In the genomic region with DNA sequence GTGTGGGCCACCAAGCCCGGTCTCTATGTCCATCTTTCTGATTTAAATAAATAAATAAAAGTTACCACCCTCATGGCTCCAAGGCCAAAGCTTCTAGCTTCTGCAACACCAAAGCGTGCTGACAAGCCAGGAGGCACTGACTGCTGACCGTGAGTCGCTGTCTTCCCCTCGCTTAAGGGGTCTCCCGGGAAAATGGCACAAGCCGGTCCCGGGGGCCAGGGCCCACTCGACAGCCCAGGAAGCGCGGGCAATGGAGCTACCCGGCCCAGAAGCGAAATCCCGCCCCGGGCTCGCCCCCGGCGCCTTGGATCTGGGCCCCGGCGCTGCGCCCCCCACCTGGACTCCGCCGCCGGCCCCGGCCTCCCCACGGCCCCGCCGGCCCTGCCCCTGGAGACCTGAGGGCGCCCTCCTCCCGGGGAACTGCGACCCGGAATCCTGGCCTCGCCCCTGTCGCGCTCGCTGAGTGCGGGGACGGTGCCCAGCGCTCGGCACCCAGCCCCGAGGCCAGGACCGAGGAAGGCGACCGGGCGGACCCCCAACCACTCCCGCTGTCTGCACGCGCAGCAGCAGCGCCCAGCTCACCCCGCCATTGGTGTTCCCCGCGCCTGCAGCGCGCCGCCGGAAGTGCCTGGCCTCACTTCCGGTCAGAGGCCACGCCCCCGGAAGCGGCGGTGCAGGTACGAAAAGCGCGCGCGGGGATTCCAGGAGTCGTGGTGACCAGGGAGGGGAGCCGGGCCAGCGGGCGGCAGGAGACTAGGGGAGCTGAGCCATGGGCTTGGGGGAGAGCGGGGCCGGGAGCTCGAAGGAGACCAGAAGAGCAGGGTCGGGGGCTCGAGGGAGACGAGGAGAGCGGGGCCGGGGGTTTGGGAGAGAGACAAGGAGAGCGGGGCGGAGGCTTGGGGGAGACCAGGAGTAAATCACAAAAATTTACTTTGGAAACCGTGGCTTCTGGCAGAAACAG, we compare ENCODE assay signal across 1 cellular context.
TF ChIP-seq lines count a peak whose summit lies in the region.

MRM2 (minus strand) TSS at position 626 of the 961 bp plus-strand sequence; CDS start at position 590, 36 bp downstream.
NUDT1 (plus strand) TSS at position 647 of the 961 bp plus-strand sequence. CDS start 2,349 bp downstream, outside the sequence.

TF ChIP-seq in HepG2, 621 proteins besides CTCF, POLR2A, EP300 and RAD21 (continued from another document and continues in another):
- TF ChIP-seq, protein P1, sequence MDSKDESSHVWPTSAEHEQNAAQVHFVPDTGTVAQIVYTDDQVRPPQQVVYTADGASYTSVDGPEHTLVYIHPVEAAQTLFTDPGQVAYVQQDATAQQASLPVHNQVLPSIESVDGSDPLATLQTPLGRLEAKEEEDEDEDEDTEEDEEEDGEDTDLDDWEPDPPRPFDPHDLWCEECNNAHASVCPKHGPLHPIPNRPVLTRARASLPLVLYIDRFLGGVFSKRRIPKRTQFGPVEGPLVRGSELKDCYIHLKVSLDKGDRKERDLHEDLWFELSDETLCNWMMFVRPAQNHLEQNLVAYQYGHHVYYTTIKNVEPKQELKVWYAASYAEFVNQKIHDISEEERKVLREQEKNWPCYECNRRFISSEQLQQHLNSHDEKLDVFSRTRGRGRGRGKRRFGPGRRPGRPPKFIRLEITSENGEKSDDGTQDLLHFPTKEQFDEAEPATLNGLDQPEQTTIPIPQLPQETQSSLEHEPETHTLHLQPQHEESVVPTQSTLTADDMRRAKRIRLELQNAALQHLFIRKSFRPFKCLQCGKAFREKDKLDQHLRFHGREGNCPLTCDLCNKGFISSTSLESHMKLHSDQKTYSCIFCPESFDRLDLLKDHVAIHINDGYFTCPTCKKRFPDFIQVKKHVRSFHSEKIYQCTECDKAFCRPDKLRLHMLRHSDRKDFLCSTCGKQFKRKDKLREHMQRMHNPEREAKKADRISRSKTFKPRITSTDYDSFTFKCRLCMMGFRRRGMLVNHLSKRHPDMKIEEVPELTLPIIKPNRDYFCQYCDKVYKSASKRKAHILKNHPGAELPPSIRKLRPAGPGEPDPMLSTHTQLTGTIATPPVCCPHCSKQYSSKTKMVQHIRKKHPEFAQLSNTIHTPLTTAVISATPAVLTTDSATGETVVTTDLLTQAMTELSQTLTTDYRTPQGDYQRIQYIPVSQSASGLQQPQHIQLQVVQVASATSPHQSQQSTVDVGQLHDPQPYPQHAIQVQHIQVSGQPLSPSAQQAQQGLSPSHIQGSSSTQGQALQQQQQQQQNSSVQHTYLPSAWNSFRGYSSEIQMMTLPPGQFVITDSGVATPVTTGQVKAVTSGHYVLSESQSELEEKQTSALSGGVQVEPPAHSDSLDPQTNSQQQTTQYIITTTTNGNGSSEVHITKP (CRISPR knock-in tag; IDR thresholded peaks at IDR 0.05; ENCODE audit: low read depth) = peak; percentile 61; the same call in 1 of the 2 replicates
- peak; percentile 64; the same call in 1 of the 2 replicates for TF ChIP-seq ZNF414 (CRISPR knock-in tag; IDR thresholded peaks at IDR 0.05)
- TF ChIP-seq, protein P2, sequence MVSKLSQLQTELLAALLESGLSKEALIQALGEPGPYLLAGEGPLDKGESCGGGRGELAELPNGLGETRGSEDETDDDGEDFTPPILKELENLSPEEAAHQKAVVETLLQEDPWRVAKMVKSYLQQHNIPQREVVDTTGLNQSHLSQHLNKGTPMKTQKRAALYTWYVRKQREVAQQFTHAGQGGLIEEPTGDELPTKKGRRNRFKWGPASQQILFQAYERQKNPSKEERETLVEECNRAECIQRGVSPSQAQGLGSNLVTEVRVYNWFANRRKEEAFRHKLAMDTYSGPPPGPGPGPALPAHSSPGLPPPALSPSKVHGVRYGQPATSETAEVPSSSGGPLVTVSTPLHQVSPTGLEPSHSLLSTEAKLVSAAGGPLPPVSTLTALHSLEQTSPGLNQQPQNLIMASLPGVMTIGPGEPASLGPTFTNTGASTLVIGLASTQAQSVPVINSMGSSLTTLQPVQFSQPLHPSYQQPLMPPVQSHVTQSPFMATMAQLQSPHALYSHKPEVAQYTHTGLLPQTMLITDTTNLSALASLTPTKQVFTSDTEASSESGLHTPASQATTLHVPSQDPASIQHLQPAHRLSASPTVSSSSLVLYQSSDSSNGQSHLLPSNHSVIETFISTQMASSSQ (IDR thresholded peaks at IDR 0.05; ENCODE audit: low read depth) = no peak
- TF ChIP-seq, protein P2 (CRISPR knock-in tag; IDR thresholded peaks at IDR 0.05; ENCODE audit: borderline replicate concordance) = peak; percentile 40; the same call in 1 of the 2 replicates
- TF ChIP-seq SIN3B (IDR thresholded peaks at IDR 0.05; ENCODE audit: low read length) = peak; percentile 95
- TF ChIP-seq ZNF749 (CRISPR knock-in tag; IDR thresholded peaks at IDR 0.05; ENCODE audit: borderline replicate concordance) = peak; percentile 82; the same call in 1 of the 2 replicates
- TF ChIP-seq MLLT10 (CRISPR knock-in tag; IDR thresholded peaks at IDR 0.05) = no peak
- no peak for TF ChIP-seq PAF1 (CRISPR knock-in tag; IDR thresholded peaks at IDR 0.05)
- TF ChIP-seq, protein P3, sequence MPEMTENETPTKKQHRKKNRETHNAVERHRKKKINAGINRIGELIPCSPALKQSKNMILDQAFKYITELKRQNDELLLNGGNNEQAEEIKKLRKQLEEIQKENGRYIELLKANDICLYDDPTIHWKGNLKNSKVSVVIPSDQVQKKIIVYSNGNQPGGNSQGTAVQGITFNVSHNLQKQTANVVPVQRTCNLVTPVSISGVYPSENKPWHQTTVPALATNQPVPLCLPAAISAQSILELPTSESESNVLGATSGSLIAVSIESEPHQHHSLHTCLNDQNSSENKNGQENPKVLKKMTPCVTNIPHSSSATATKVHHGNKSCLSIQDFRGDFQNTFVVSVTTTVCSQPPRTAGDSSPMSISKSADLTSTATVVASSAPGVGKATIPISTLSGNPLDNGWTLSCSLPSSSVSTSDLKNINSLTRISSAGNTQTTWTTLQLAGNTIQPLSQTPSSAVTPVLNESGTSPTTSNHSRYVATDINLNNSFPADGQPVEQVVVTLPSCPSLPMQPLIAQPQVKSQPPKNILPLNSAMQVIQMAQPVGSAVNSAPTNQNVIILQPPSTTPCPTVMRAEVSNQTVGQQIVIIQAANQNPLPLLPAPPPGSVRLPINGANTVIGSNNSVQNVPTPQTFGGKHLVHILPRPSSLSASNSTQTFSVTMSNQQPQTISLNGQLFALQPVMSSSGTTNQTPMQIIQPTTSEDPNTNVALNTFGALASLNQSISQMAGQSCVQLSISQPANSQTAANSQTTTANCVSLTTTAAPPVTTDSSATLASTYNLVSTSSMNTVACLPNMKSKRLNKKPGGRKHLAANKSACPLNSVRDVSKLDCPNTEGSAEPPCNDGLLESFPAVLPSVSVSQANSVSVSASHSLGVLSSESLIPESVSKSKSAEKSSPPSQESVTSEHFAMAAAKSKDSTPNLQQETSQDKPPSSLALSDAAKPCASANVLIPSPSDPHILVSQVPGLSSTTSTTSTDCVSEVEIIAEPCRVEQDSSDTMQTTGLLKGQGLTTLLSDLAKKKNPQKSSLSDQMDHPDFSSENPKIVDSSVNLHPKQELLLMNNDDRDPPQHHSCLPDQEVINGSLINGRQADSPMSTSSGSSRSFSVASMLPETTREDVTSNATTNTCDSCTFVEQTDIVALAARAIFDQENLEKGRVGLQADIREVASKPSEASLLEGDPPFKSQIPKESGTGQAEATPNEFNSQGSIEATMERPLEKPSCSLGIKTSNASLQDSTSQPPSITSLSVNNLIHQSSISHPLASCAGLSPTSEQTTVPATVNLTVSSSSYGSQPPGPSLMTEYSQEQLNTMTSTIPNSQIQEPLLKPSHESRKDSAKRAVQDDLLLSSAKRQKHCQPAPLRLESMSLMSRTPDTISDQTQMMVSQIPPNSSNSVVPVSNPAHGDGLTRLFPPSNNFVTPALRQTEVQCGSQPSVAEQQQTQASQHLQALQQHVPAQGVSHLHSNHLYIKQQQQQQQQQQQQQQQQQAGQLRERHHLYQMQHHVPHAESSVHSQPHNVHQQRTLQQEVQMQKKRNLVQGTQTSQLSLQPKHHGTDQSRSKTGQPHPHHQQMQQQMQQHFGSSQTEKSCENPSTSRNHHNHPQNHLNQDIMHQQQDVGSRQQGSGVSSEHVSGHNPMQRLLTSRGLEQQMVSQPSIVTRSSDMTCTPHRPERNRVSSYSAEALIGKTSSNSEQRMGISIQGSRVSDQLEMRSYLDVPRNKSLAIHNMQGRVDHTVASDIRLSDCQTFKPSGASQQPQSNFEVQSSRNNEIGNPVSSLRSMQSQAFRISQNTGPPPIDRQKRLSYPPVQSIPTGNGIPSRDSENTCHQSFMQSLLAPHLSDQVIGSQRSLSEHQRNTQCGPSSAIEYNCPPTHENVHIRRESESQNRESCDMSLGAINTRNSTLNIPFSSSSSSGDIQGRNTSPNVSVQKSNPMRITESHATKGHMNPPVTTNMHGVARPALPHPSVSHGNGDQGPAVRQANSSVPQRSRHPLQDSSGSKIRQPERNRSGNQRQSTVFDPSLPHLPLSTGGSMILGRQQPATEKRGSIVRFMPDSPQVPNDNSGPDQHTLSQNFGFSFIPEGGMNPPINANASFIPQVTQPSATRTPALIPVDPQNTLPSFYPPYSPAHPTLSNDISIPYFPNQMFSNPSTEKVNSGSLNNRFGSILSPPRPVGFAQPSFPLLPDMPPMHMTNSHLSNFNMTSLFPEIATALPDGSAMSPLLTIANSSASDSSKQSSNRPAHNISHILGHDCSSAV (CRISPR knock-in tag; IDR thresholded peaks at IDR 0.05; ENCODE audit: borderline replicate concordance) = no peak
- peak; percentile 98 for TF ChIP-seq GABPB1 (CRISPR knock-in tag; IDR thresholded peaks at IDR 0.05)
- TF ChIP-seq PITX1 (CRISPR knock-in tag; IDR thresholded peaks at IDR 0.05) = peak; percentile 66
- TF ChIP-seq MED1 (CRISPR knock-in tag; IDR thresholded peaks at IDR 0.05) = peak; percentile 44
- no peak for TF ChIP-seq AFF4 (CRISPR knock-in tag; IDR thresholded peaks at IDR 0.05)
- 0 out of 2 replicates have a peak, but pooled peaks have one; percentile 30 for TF ChIP-seq ATF6 (CRISPR knock-in tag; conservative IDR thresholded peaks at IDR 0.05)
- no peak for TF ChIP-seq RCOR2 (CRISPR knock-in tag; IDR thresholded peaks at IDR 0.05)
- 0 out of 2 replicates have a peak, but pooled peaks have one; percentile 16 for TF ChIP-seq ATAD3A (CRISPR knock-in tag; IDR thresholded peaks at IDR 0.05)
- TF ChIP-seq E2F5 (CRISPR knock-in tag; conservative IDR thresholded peaks at IDR 0.05) = peak; percentile 97
